In the genomic region with DNA sequence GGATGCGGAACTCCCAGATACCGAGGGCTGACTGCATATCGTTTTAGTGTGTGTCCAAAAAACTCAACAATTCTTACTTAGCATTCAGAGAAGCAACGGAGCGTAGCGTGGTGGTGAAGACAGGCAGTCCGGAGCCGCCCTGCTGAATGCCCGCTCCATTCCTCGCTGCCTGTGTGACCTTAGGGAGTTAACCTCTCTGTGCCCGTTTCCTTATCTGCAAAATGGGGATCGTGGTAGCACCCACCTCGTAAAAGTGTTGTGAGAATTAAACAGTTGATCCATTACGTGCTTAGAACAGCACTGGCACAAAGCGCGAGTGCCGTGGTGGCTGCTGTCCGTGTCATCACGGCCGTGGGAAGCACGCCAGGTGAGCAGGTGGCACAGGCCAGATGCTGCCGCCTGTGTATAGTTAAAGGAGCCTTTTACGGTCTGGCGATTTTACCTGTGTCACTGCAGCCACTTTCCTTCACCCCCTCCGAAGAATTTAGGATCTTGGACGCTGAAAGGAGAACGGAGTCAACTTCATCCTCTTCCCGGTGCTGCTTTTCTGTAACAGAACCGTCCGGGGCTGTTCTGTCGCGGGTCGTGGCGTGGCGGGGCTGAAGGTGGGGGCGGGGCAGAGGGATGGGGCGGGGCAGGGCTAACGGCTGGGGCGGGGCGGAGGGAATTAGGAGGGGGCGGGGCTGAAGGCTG, we compare ENCODE assay signal across 8 cellular contexts. TPM values are rescaled to one million over a fixed set of nuclear protein-coding genes. Genes with fewer than 3 reads are reported as not detected.
A peak's percentile ranks its signal among the peaks of the same experiment; 100 is the strongest.
DNase-seq lines count a peak whose midpoint lies in the region; ATAC-seq and TF ChIP-seq lines count a peak whose summit lies in the region.

No MANE protein-coding gene starts in this region.

- H3K4me2 ChIP-seq in GM23248 (ENCODE audit: unreplicated experiment), result peak overlapping the region; percentile 97

- H3F3A ChIP-seq in GM23248 (ENCODE audit: insufficient read depth), result peaks cover 17% of the 10 kb centered on the region

- H2AFZ ChIP-seq in GM23248, result peak overlapping the region; percentile 87

- 2 to 3% methylated on average over 34 to 41 of the region's 41 CpGs for WGBS in GM23248 (ENCODE audit: low coverage in 1 of 2, low lambda C conversion rate in 2 of 2, missing lambda C conversion rate in 2 of 2), 2 experiments

- H3K36me3 ChIP-seq in GM23248 (ENCODE audit: low read depth), result no peaks in the 10 kb centered on the region

- H3K9me2 ChIP-seq in GM23248 (ENCODE audit: insufficient read depth), result no peaks in the 10 kb centered on the region

- peak overlapping the region; percentile 58 for H3K9ac ChIP-seq in GM23248

- H3K36me3 Mint-ChIP-seq in activated naive CD8-positive, alpha-beta T cell, result no peaks in the 10 kb centered on the region
- H3K36me3 Mint-ChIP-seq in glutamatergic neuron (ENCODE audit: unreplicated experiment), result peaks cover 9% of the 10 kb centered on the region

- peak; percentile 59 for DNase-seq in Caki2 (ENCODE audit: low read depth)
- peak; percentile 60 for DNase-seq in GM23248
- peak; percentile 30 for DNase-seq in NCI-H748 treated with DMSO at 0.1 percent for 48 hours (lab: John Stamatoyannopoulos, UW)
- DNase-seq in glutamatergic neuron, result peak; percentile 28
- peak; percentile 38 for DNase-seq in omental fat pad (ENCODE audit: low spot score)
- no peak for DNase-seq in SW 1271 (lab: John Stamatoyannopoulos, UW)

- no peaks in the 10 kb centered on the region for H3K27me3 Mint-ChIP-seq in activated naive CD8-positive, alpha-beta T cell
- H3K27me3 Mint-ChIP-seq in glutamatergic neuron (ENCODE audit: unreplicated experiment), result peaks cover 5% of the 10 kb centered on the region

- peak overlapping the region; percentile 81 for H3K4me3 ChIP-seq in GM23248

- H3K79me2 ChIP-seq in GM23248 (ENCODE audit: insufficient read depth), result no peaks in the 10 kb centered on the region

- peaks cover 14% of the 10 kb centered on the region for H3K4me1 ChIP-seq in GM23248 (ENCODE audit: insufficient read depth)

- H3K9me3 Mint-ChIP-seq in activated naive CD8-positive, alpha-beta T cell (ENCODE audit: low read depth), result no peaks in the 10 kb centered on the region
- H3K9me3 Mint-ChIP-seq in glutamatergic neuron (ENCODE audit: unreplicated experiment), result peaks cover 3% of the 10 kb centered on the region

- ATAC-seq in omental fat pad (ENCODE audit: low FRiP score) (no peak), HG02870 (IDR thresholded peaks at IDR 0.05; ENCODE audit: unreplicated experiment) (no peak)

- peak overlapping the region; percentile 84 for H3K4me3 Mint-ChIP-seq in activated naive CD8-positive, alpha-beta T cell
- peak overlapping the region; percentile 83 for H3K4me3 Mint-ChIP-seq in glutamatergic neuron (ENCODE audit: unreplicated experiment)

- H3K27ac Mint-ChIP-seq in activated naive CD8-positive, alpha-beta T cell, result no peak overlapping the region
- H3K27ac Mint-ChIP-seq in glutamatergic neuron (ENCODE audit: unreplicated experiment), result peak overlapping the region; percentile 60

- in situ Hi-C loops in Caki2 (cut with HindIII; ENCODE audit: low pct_unique_long_range_greater_than_20kb, low sequenced_read_pairs), result no loop called here
- in situ Hi-C loops in GM23248 (cut with MboI), result no loop called here

- H3K4me1 Mint-ChIP-seq in activated naive CD8-positive, alpha-beta T cell (ENCODE audit: low read depth), result peaks cover 10% of the 10 kb centered on the region
- peaks cover 3% of the 10 kb centered on the region for H3K4me1 Mint-ChIP-seq in glutamatergic neuron (ENCODE audit: low read depth, unreplicated experiment)

- peaks cover 8% of the 10 kb centered on the region; the same call in 1 of the 2 replicates for H3K27me3 ChIP-seq in GM23248 (replicated peaks; ENCODE audit: insufficient read depth)

- H3K9me3 ChIP-seq in GM23248 (ENCODE audit: low read depth), result no peaks in the 10 kb centered on the region

- H3K27ac ChIP-seq in GM23248, result no peak overlapping the region

- TF ChIP-seq CTCF in glutamatergic neuron (IDR thresholded peaks at IDR 0.05; ENCODE audit: partially characterized antibody, unreplicated experiment) (no peak), omental fat pad (IDR thresholded peaks at IDR 0.05) (no peak)

- H4K20me1 ChIP-seq in GM23248 (ENCODE audit: insufficient read depth), result no peaks in the 10 kb centered on the region

RNA-seq across cellular contexts. Expression of a gene that starts 0.9 kb away (rescaled TPM):
- total RNA-seq in Caki2 (2014; rRNA removed; shearing (Covaris generic); ENCODE audit: low replicate concordance), result 0.52 and 0.98 TPM in 2 replicates
- 0.22 and 0.38 TPM in 2 replicates for total RNA-seq in GM23248 (2014; rRNA removed; shearing (Covaris generic))
- polyA plus RNA-seq in GM23248 (2016; fragmentation: Nextera tagmentation; extraction: Ambion mirVana), result 0.13 and 0.44 TPM in 2 replicates
- total RNA-seq in glutamatergic neuron (ENCODE audit: unreplicated experiment) (1.3 TPM), omental fat pad (1 to 10 TPM in 1 of 4 donors, under 1 TPM in 3; 0.19 to 2.8 (median 0.36) TPM)

RNA-seq across cellular contexts. Expression of a gene that starts 44.9 kb away (rescaled TPM):
- total RNA-seq in Caki2 (2014; rRNA removed; shearing (Covaris generic); ENCODE audit: low replicate concordance), result 29.6 and 63.3 TPM in 2 replicates
- 25.6 and 27.9 TPM in 2 replicates for total RNA-seq in GM23248 (2014; rRNA removed; shearing (Covaris generic))
- 26.8 and 33.0 TPM in 2 replicates for polyA plus RNA-seq in GM23248 (2016; fragmentation: Nextera tagmentation; extraction: Ambion mirVana)
- total RNA-seq in glutamatergic neuron (ENCODE audit: unreplicated experiment) (38.0 TPM), omental fat pad (10 to 100 TPM; 22.5 to 44.8 (median 26.4) TPM)

Comparison
In these comparisons a context has a peak if more than half of its experiments do, and no peak if none do; other contexts are left out.
1. DNase-seq: peak in Caki2 (single experiment), GM23248 (single experiment), NCI-H748 treated with DMSO at 0.1 percent for 48 hours (single experiment), glutamatergic neuron (single experiment) and omental fat pad (single experiment); none in SW 1271 (0 of 2).